ENCODE assay signal across 2 cellular contexts in the genomic region with DNA sequence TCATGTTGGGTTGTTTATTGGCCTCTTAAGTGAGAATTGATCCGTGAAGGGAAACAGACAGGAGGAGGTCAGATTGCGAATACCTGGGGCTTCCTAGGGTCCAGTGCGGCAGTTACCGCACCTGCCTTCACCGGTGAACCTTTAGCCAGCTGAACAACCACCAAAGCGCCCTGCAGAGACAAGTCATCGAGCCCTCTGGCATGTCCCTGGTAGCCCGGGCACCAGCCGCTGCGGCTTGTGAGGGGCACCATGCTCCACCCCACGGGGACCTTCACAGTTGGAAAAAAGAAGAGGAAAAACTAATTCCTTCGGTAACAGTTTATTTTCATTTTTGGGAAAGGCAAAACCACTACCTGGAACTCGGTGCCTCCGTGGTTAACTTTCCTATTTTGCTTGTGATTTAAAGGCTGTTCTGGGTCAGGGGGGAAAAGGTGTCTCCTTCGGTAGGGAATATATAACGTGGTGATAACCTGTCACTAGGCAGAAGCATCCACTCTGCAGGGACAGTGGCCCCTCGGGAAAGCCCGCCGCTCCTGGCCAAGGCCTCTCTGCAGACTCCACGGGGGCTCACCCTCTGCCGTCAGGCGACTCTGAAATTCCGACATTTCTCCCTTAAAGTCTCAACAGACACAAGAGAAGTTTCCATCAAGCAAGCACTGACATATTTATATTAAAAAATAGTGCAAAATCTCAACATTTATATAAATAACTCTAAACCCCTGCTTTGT.
TF ChIP-seq lines count a peak whose summit lies in the region.

No MANE protein-coding gene starts in this region.

TF ChIP-seq in WTC11, 78 proteins besides CTCF, POLR2A, EP300 and RAD21:
- TF ChIP-seq, protein P1, sequence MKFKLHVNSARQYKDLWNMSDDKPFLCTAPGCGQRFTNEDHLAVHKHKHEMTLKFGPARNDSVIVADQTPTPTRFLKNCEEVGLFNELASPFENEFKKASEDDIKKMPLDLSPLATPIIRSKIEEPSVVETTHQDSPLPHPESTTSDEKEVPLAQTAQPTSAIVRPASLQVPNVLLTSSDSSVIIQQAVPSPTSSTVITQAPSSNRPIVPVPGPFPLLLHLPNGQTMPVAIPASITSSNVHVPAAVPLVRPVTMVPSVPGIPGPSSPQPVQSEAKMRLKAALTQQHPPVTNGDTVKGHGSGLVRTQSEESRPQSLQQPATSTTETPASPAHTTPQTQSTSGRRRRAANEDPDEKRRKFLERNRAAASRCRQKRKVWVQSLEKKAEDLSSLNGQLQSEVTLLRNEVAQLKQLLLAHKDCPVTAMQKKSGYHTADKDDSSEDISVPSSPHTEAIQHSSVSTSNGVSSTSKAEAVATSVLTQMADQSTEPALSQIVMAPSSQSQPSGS (CRISPR knock-in tag; IDR thresholded peaks at IDR 0.05; ENCODE audit: borderline replicate concordance, low read depth): no peak
- TF ChIP-seq EMX1 (CRISPR knock-in tag; IDR thresholded peaks at IDR 0.05) (no peak), RELA (CRISPR knock-in tag; IDR thresholded peaks at IDR 0.05; ENCODE audit: borderline replicate concordance) (no peak), NR1H2 (CRISPR knock-in tag; IDR thresholded peaks at IDR 0.05) (no peak), ZNF121 (CRISPR knock-in tag; IDR thresholded peaks at IDR 0.05) (no peak)

TF ChIP-seq in HepG2, 621 proteins besides CTCF, POLR2A, EP300 and RAD21:
- TF ChIP-seq, protein P2, sequence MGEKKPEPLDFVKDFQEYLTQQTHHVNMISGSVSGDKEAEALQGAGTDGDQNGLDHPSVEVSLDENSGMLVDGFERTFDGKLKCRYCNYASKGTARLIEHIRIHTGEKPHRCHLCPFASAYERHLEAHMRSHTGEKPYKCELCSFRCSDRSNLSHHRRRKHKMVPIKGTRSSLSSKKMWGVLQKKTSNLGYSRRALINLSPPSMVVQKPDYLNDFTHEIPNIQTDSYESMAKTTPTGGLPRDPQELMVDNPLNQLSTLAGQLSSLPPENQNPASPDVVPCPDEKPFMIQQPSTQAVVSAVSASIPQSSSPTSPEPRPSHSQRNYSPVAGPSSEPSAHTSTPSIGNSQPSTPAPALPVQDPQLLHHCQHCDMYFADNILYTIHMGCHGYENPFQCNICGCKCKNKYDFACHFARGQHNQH (CRISPR knock-in tag; IDR thresholded peaks at IDR 0.05): no peak
- 0 out of 2 replicates have a peak, but pooled peaks have one; percentile 40 for TF ChIP-seq CBX2 (IDR thresholded peaks at IDR 0.05; ENCODE audit: low read depth, low read length)
- TF ChIP-seq CBX2 (CRISPR knock-in tag; IDR thresholded peaks at IDR 0.05; ENCODE audit: low read depth): no peak
- TF ChIP-seq HDAC1 (CRISPR knock-in tag; IDR thresholded peaks at IDR 0.05): no peak
- no peak for TF ChIP-seq HNRNPLL (IDR thresholded peaks at IDR 0.05; ENCODE audit: low read depth, low read length, poor library complexity, severe bottlenecking)
- TF ChIP-seq TOPORS (CRISPR knock-in tag; IDR thresholded peaks at IDR 0.05): no peak
- no peak for TF ChIP-seq NONO (IDR thresholded peaks at IDR 0.05)
- no peak for TF ChIP-seq NONO (CRISPR knock-in tag; conservative IDR thresholded peaks at IDR 0.05)
- TF ChIP-seq FOXJ3 (CRISPR knock-in tag; IDR thresholded peaks at IDR 0.05; ENCODE audit: borderline replicate concordance): no peak
- TF ChIP-seq EZH2 (conservative IDR thresholded peaks at IDR 0.05; ENCODE audit: low read depth, low read length): peak; percentile 95
